23 cellular contexts compared by ENCODE assay signal in genomic region chr2:39395313-39395712, GRCh38.
"Had no signal": no experiment of that assay in that cellular context is flagged by ENCODE, and none has a peak within 500 bp of the region (broad histone marks: within the 10 kb centered on the region; RNA-seq: fewer than 3 reads in every experiment).

No MANE protein-coding gene starts in this region.

- H3K4me3 ChIP-seq: cardiac muscle cell had no signal

- ATAC-seq: activated CD4-positive, alpha-beta T cell treated with anti-CD3 and anti-CD28 coated beads for 36 hours; activated CD8-positive, alpha-beta T cell treated with anti-CD3 and anti-CD28 coated beads, Interleukin-2, amount 10 ng/mL, durations not matched to agents 7 days and 5 days; activated naive CD4-positive, alpha-beta T cell treated with anti-CD3 and anti-CD28 coated beads, Interleukin-2, amount 50 U/mL, for 72 hours had no signal

- H3K27me3 ChIP-seq: cardiac muscle cell had no signal

- H3K27ac Mint-ChIP-seq: activated CD4-positive, alpha-beta T cell treated with anti-CD3 and anti-CD28 coated beads for 36 hours; activated CD4-positive, alpha-beta T cell treated with anti-CD3 and anti-CD28 coated beads, Interleukin-2, amount 10 ng/mL, durations not matched to agents 7 days and 5 days; activated CD8-positive, alpha-beta T cell treated with anti-CD3 and anti-CD28 coated beads, Interleukin-2, amount 10 ng/mL, durations not matched to agents 7 days and 5 days; activated naive CD4-positive, alpha-beta T cell treated with anti-CD3 and anti-CD28 coated beads, Interleukin-2, amount 50 U/mL, for 72 hours; activated T-cell treated with anti-CD3 and anti-CD28 coated beads, Interleukin-2, amount 50 U/mL, for 24 hours; activated T-helper 2 cell treated with anti-CD3 and anti-CD28 coated beads, Interferon-gamma antibody, Interleukin-2, Interleukin-4, amounts not matched to agents 10 μg/mL and 5 μg/mL and 100 μg/mL, durations not matched to agents 14 hours and 24 hours and 36 hours had no signal

- DNase-seq: activated CD4-positive, alpha-beta T cell treated with anti-CD3 and anti-CD28 coated beads for 36 hours; activated CD4-positive, alpha-beta T cell treated with anti-CD3 and anti-CD28 coated beads, Interleukin-2, amount 10 ng/mL, durations not matched to agents 7 days and 5 days; activated CD4-positive, alpha-beta T cell treated with anti-CD3 and anti-CD28 coated beads, Interleukin-2, amount 50 U/mL, for 48 hours; activated CD8-positive, alpha-beta T cell treated with anti-CD3 and anti-CD28 coated beads, Interleukin-2, amount 10 ng/mL, durations not matched to agents 7 days and 5 days; activated gamma-delta T cell; activated naive CD4-positive, alpha-beta T cell treated with Interleukin-2 at 50 U/mL for 16 hours; activated T-cell treated with anti-CD3 and anti-CD28 coated beads, Interleukin-2, amount 50 U/mL, for 24 hours; anterior cingulate cortex; MM.1S; MV-4-11; NCI-H1092; NCI-H1436 treated with DMSO at 0.1 percent for 48 hours; NCI-H1694 treated with DMSO at 0.1 percent for 48 hours; NCI-H2029; NCI-H345; NCI-H524 treated with DMSO at 0.1 percent for 48 hours; SIG-M5; T1000; WERI-Rb-1 had no signal

- H3K36me3 ChIP-seq: cardiac muscle cell, WERI-Rb-1 had no signal

- H3K4me3 Mint-ChIP-seq: activated CD4-positive, alpha-beta T cell treated with anti-CD3 and anti-CD28 coated beads for 36 hours; activated CD4-positive, alpha-beta T cell treated with anti-CD3 and anti-CD28 coated beads, Interleukin-2, amount 10 ng/mL, durations not matched to agents 7 days and 5 days; activated CD8-positive, alpha-beta T cell treated with anti-CD3 and anti-CD28 coated beads, Interleukin-2, amount 10 ng/mL, durations not matched to agents 7 days and 5 days; activated T-cell treated with anti-CD3 and anti-CD28 coated beads, Interleukin-2, amount 50 U/mL, for 24 hours had no signal

- H3K9me3 Mint-ChIP-seq: activated CD4-positive, alpha-beta T cell treated with anti-CD3 and anti-CD28 coated beads, Interleukin-2, amount 10 ng/mL, durations not matched to agents 7 days and 5 days; activated naive CD4-positive, alpha-beta T cell treated with anti-CD3 and anti-CD28 coated beads, Interleukin-2, amount 50 U/mL, for 72 hours; activated T-cell treated with anti-CD3 and anti-CD28 coated beads, Interleukin-2, amount 50 U/mL, for 24 hours; activated T-helper 2 cell treated with anti-CD3 and anti-CD28 coated beads, Interferon-gamma antibody, Interleukin-2, Interleukin-4, amounts not matched to agents 10 μg/mL and 5 μg/mL and 100 μg/mL, durations not matched to agents 14 hours and 24 hours and 36 hours had no signal

- H3K27me3 Mint-ChIP-seq: activated CD4-positive, alpha-beta T cell treated with anti-CD3 and anti-CD28 coated beads for 36 hours; activated CD4-positive, alpha-beta T cell treated with anti-CD3 and anti-CD28 coated beads, Interleukin-2, amount 10 ng/mL, durations not matched to agents 7 days and 5 days; activated T-cell treated with anti-CD3 and anti-CD28 coated beads, Interleukin-2, amount 50 U/mL, for 24 hours had no signal

- H3K4me1 Mint-ChIP-seq: activated CD4-positive, alpha-beta T cell treated with anti-CD3 and anti-CD28 coated beads, Interleukin-2, amount 10 ng/mL, durations not matched to agents 7 days and 5 days had no signal

- H3K27ac ChIP-seq: cardiac muscle cell, KMS-11, WERI-Rb-1 had no signal
